8 cellular contexts compared by ENCODE assay signal in genomic region chr6:35370124-35370741, GRCh38. TPM values are rescaled to one million over a fixed set of nuclear protein-coding genes. Genes with fewer than 3 reads are reported as not detected.
A peak's percentile ranks its signal among the peaks of the same experiment; 100 is the strongest.
DNase-seq lines count a peak whose midpoint lies in the region; TF ChIP-seq lines count a peak whose summit lies in the region.

No MANE protein-coding gene starts in this region.

- intact Hi-C loops in uterus (cut with DNase I; ENCODE audit: low total_unique reads): no loop called here

- no peak for TF ChIP-seq POLR2A in uterus (IDR thresholded peaks at IDR 0.05)

- DNase-seq in stimulated activated naive CD4-positive, alpha-beta T cell treated with Interleukin-2 at 50 U/mL for 16 hours (lab: John Stamatoyannopoulos, UW): peak; percentile 29
- DNase-seq in stimulated activated naive CD4-positive, alpha-beta T cell (lab: John Stamatoyannopoulos, UW): no peak
- DNase-seq in M059J (ENCODE audit: low read depth): peak; percentile 100
- peak; percentile 11 to 23 for DNase-seq in activated CD8-positive, alpha-beta memory T cell treated with anti-CD3 and anti-CD28 coated beads for 4 hours (ENCODE audit: low read depth in 2 of 2)
- DNase-seq in fibroblast of gingiva (ENCODE audit: low read depth): peak; percentile 98
- peak; percentile 49 to 52 for DNase-seq in uterus
- DNase-seq in D341Med (ENCODE audit: low spot score): no peak

- H3K4me3 ChIP-seq in neutrophil (ENCODE audit: low read depth in 1 of 2, low read length in 1 of 2) (peak overlapping the region; percentile 23 to 47), uterus (no peak overlapping the region)

- TF ChIP-seq CTCF in neutrophil (IDR thresholded peaks at IDR 0.05) (no peak), uterus (IDR thresholded peaks at IDR 0.05) (no peak)

- no peaks in the 10 kb centered on the region for H3K9me3 ChIP-seq in neutrophil
- no peaks in the 10 kb centered on the region for H3K9me3 ChIP-seq in uterus

- H3K27ac ChIP-seq in neutrophil (peak overlapping the region; percentile 85), uterus (no peak overlapping the region)

- H3K27me3 ChIP-seq in neutrophil: no peaks in the 10 kb centered on the region
- H3K27me3 ChIP-seq in uterus: no peaks in the 10 kb centered on the region

- no peaks in the 10 kb centered on the region for H3K36me3 ChIP-seq in neutrophil
- H3K36me3 ChIP-seq in uterus: no peaks in the 10 kb centered on the region

- H3K4me1 ChIP-seq in neutrophil (ENCODE audit: control insufficient read depth in 1 of 2, insufficient read depth in 1 of 2, low read depth in 1 of 2, low read length in 1 of 2) (peaks cover 36 to 43% of the 10 kb centered on the region in 2 experiments), uterus (no peaks in the 10 kb centered on the region)

RNA-seq across cellular contexts. Expression of gene PPARD, which starts 27.9 kb away (rescaled TPM):
- 12.5 and 22.7 TPM in 2 replicates for total RNA-seq in M059J (2014; rRNA removed; shearing (Covaris generic))
- total RNA-seq in uterus: 10 to 100 TPM in 1 of 4 donors, 1 to 10 TPM in 3; 1.5 to 26.6 (median 7.8) TPM

Comparison
In these comparisons a context has a peak if more than half of its experiments do, and no peak if none do; other contexts are left out.
1. DNase-seq: peak in stimulated activated naive CD4-positive, alpha-beta T cell treated with Interleukin-2 at 50 U/mL for 16 hours (single experiment), M059J (single experiment), activated CD8-positive, alpha-beta memory T cell treated with anti-CD3 and anti-CD28 coated beads for 4 hours (2 of 2), fibroblast of gingiva (single experiment) and uterus (2 of 2); none in stimulated activated naive CD4-positive, alpha-beta T cell (0 of 6) and D341Med (single experiment).
2. H3K4me3 ChIP-seq: peak in neutrophil (2 of 2); none in uterus (0 of 2).